Comparison of ENCODE assay signal across 28 cellular contexts in the genomic region with DNA sequence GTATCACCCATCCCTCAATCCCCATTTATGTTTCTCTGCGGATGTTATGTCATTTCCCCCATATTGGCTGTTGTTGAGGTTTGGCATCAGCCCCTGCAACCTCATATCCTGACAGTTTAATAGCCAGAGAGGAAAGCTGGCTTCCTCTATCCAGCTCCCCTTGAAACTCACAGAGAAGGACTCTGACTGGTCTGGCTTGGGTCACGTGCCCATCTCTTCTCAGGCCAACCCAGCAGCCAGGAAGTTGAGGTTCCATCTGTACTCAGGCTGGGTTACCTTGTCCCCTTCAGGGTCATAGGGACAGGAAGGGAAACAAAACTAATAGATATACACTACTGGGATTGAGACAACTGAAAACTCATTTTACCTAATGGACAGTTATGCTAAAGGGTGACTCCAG.
DNase-seq lines count a peak whose midpoint lies in the region; ATAC-seq and TF ChIP-seq lines count a peak whose summit lies in the region.
"Had no signal": no experiment of that assay in that cellular context is flagged by ENCODE, and none has a peak within 500 bp of the region (broad histone marks: within the 10 kb centered on the region; RNA-seq: fewer than 3 reads in every experiment).

No MANE protein-coding gene starts in this region.

- H3K36me3 Mint-ChIP-seq in Calu3 (ENCODE audit: insufficient read depth, unreplicated experiment) = no peaks in the 10 kb centered on the region
- H3K36me3 Mint-ChIP-seq: activated CD8-positive, alpha-beta memory T cell treated with anti-CD3 and anti-CD28 coated beads, Interleukin-2, amount 10 ng/mL, durations not matched to agents 7 days and 5 days; activated naive CD4-positive, alpha-beta T cell treated with anti-CD3 and anti-CD28 coated beads, Interleukin-2, amount 10 ng/mL, durations not matched to agents 7 days and 5 days; IgD-negative memory B cell; naive B cell; type B pancreatic cell; WTC11 had no signal

- H3K4me3 Mint-ChIP-seq in Calu3 (ENCODE audit: low read depth, unreplicated experiment) = no peak overlapping the region
- H3K4me3 Mint-ChIP-seq: activated CD8-positive, alpha-beta memory T cell treated with anti-CD3 and anti-CD28 coated beads, Interleukin-2, amount 10 ng/mL, durations not matched to agents 7 days and 5 days; activated naive CD4-positive, alpha-beta T cell treated with anti-CD3 and anti-CD28 coated beads, Interleukin-2, amount 10 ng/mL, durations not matched to agents 7 days and 5 days; activated T-helper 1 cell treated with anti-CD3 and anti-CD28 coated beads, Interleukin-12 subunit alpha, Interleukin-12 subunit beta, Interleukin-2, Interleukin-4 antibody, amounts not matched to agents 30 ng/mL and 10 ng/mL and 1 ng/mL, durations not matched to agents 14 hours and 24 hours and 36 hours; CD4-positive, alpha-beta T cell; IgD-negative memory B cell; naive B cell; T-helper 2 cell treated with Interferon-gamma antibody and Interleukin-4, amounts not matched to agents 5 μg/mL and 100 μg/mL, for 36 hours; type B pancreatic cell; WTC11 had no signal

- no peaks in the 10 kb centered on the region for H3K27me3 Mint-ChIP-seq in Calu3 (ENCODE audit: unreplicated experiment)
- H3K27me3 Mint-ChIP-seq: activated naive CD4-positive, alpha-beta T cell treated with anti-CD3 and anti-CD28 coated beads, Interleukin-2, amount 10 ng/mL, durations not matched to agents 7 days and 5 days had no signal

- no peak for TF ChIP-seq POLR2A in esophagus muscularis mucosa (IDR thresholded peaks at IDR 0.05; ENCODE audit: low read depth)

- H3K9me3 ChIP-seq in esophagus muscularis mucosa = no peaks in the 10 kb centered on the region
- H3K9me3 ChIP-seq: psoas muscle had no signal

- no peak overlapping the region for H3K27ac ChIP-seq in esophagus muscularis mucosa (replicated peaks in 1 of 4)
- H3K27ac ChIP-seq: coronary artery, psoas muscle, SK-N-MC had no signal

- peak; percentile 72 for ATAC-seq in GM19438 (IDR thresholded peaks at IDR 0.05; ENCODE audit: low read depth, unreplicated experiment)
- ATAC-seq: activated CD8-positive, alpha-beta memory T cell treated with anti-CD3 and anti-CD28 coated beads, Interleukin-2, amount 10 ng/mL, durations not matched to agents 7 days and 5 days; WTC11 had no signal

- no peaks in the 10 kb centered on the region for H3K9me3 Mint-ChIP-seq in Calu3 (ENCODE audit: low read depth, unreplicated experiment)
- H3K9me3 Mint-ChIP-seq: activated naive CD4-positive, alpha-beta T cell treated with anti-CD3 and anti-CD28 coated beads, Interleukin-2, amount 10 ng/mL, durations not matched to agents 7 days and 5 days; activated T-helper 1 cell treated with anti-CD3 and anti-CD28 coated beads, Interleukin-12 subunit alpha, Interleukin-12 subunit beta, Interleukin-2, Interleukin-4 antibody, amounts not matched to agents 30 ng/mL and 10 ng/mL and 1 ng/mL, durations not matched to agents 14 hours and 24 hours and 36 hours; CD4-positive, alpha-beta T cell; naive B cell; T-helper 2 cell treated with Interferon-gamma antibody and Interleukin-4, amounts not matched to agents 5 μg/mL and 100 μg/mL, for 36 hours; type B pancreatic cell; WTC11 had no signal

- no peaks in the 10 kb centered on the region for H3K36me3 ChIP-seq in esophagus muscularis mucosa

- H3K4me1 ChIP-seq in esophagus muscularis mucosa = peaks cover 0 to 8% (median 3%) of the 10 kb centered on the region in 4 donors
- H3K4me1 ChIP-seq: psoas muscle had no signal

- no peaks in the 10 kb centered on the region for H3K27me3 ChIP-seq in esophagus muscularis mucosa

- H3K4me1 Mint-ChIP-seq in Calu3 (ENCODE audit: low read depth, unreplicated experiment) = no peaks in the 10 kb centered on the region
- H3K4me1 Mint-ChIP-seq: activated CD8-positive, alpha-beta memory T cell treated with anti-CD3 and anti-CD28 coated beads, Interleukin-2, amount 10 ng/mL, durations not matched to agents 7 days and 5 days; activated naive CD4-positive, alpha-beta T cell treated with anti-CD3 and anti-CD28 coated beads, Interleukin-2, amount 10 ng/mL, durations not matched to agents 7 days and 5 days; naive B cell; WTC11 had no signal

- DNase-seq in GDM1 (lab: John Stamatoyannopoulos, UW) (peak; percentile 68), M059J (ENCODE audit: low read depth) (peak; percentile 2), esophagus muscularis mucosa (ENCODE audit: extremely low spot score) (peak; percentile 62), COLO829 (ENCODE audit: low spot score) (no peak), Calu3 (no peak)
- no peak for DNase-seq in stimulated activated CD4-positive, alpha-beta T cell treated with anti-CD3 and anti-CD28 coated beads, Interleukin-15, amount 100 ng/mL, for 24 hours
- DNase-seq: activated CD4-positive, alpha-beta T cell treated with anti-CD3 and anti-CD28 coated beads, Interleukin-2, amount 50 U/mL, for 1 hour; activated CD8-positive, alpha-beta memory T cell treated with anti-CD3 and anti-CD28 coated beads, Interleukin-2, amount 10 ng/mL, durations not matched to agents 7 days and 5 days; activated naive CD4-positive, alpha-beta T cell treated with anti-CD3 and anti-CD28 coated beads, Interleukin-2, amount 10 ng/mL, durations not matched to agents 7 days and 5 days; amniotic stem cell; CD4-positive, alpha-beta T cell; DMS53; H7; naive B cell; NCI-H1048; NCI-H187; NCI-H526 treated with DMSO at 0.1 percent for 48 hours; psoas muscle; RPMI8226; stimulated activated CD8-positive, alpha-beta memory T cell treated with anti-CD3 and anti-CD28 coated beads, Interleukin-4, amount 100 ng/mL, for 48 hours had no signal

- TF ChIP-seq EP300 in esophagus muscularis mucosa (IDR thresholded peaks at IDR 0.05) = no peak

- no peak overlapping the region for H3K4me3 ChIP-seq in esophagus muscularis mucosa
- H3K4me3 ChIP-seq: coronary artery, psoas muscle, SK-N-MC had no signal

- TF ChIP-seq CTCF in esophagus muscularis mucosa (IDR thresholded peaks at IDR 0.05) (no peak), Calu3 (IDR thresholded peaks at IDR 0.05; ENCODE audit: unreplicated experiment) (no peak)

- WGBS in esophagus muscularis mucosa = 76% methylated on average over 2 of the region's 2 CpGs

- CTCF ChIA-PET in Calu3 (lab: Charles Lee) = no interaction called here

- BruUV-seq in Calu3 (replicated peaks; lab: Mats Ljungman, UMichigan) = no TSS peak

- H3K27ac Mint-ChIP-seq in Calu3 (ENCODE audit: unreplicated experiment) = no peak overlapping the region
- H3K27ac Mint-ChIP-seq: activated CD8-positive, alpha-beta memory T cell treated with anti-CD3 and anti-CD28 coated beads, Interleukin-2, amount 10 ng/mL, durations not matched to agents 7 days and 5 days; activated naive CD4-positive, alpha-beta T cell treated with anti-CD3 and anti-CD28 coated beads, Interleukin-2, amount 10 ng/mL, durations not matched to agents 7 days and 5 days; activated T-helper 1 cell treated with anti-CD3 and anti-CD28 coated beads, Interleukin-12 subunit alpha, Interleukin-12 subunit beta, Interleukin-2, Interleukin-4 antibody, amounts not matched to agents 30 ng/mL and 10 ng/mL and 1 ng/mL, durations not matched to agents 14 hours and 24 hours and 36 hours; CD4-positive, alpha-beta T cell; IgD-negative memory B cell; naive B cell; T-helper 2 cell treated with Interferon-gamma antibody and Interleukin-4, amounts not matched to agents 5 μg/mL and 100 μg/mL, for 36 hours; type B pancreatic cell; WTC11 had no signal

- intact Hi-C loops in esophagus muscularis mucosa (cut with DNase I) = loop anchor here (10.0 kb wide), 1 partner anchor 63 kb away; no protein-coding TSS in a partner anchor
- intact Hi-C loops in Calu3 (cut with micrococcal nuclease; ENCODE audit: unreplicated experiment) = no loop called here

Comparison
In these comparisons a context has a peak if more than half of its experiments do, and no peak if none do; other contexts are left out.
1. DNase-seq: peak in GDM1 (single experiment), M059J (single experiment) and esophagus muscularis mucosa (single experiment); none in stimulated activated CD4-positive, alpha-beta T cell treated with anti-CD3 and anti-CD28 coated beads, Interleukin-15, amount 100 ng/mL, for 24 hours (single experiment), COLO829 (single experiment) and Calu3 (single experiment).